8 cellular contexts compared by ENCODE assay signal in the genomic region with DNA sequence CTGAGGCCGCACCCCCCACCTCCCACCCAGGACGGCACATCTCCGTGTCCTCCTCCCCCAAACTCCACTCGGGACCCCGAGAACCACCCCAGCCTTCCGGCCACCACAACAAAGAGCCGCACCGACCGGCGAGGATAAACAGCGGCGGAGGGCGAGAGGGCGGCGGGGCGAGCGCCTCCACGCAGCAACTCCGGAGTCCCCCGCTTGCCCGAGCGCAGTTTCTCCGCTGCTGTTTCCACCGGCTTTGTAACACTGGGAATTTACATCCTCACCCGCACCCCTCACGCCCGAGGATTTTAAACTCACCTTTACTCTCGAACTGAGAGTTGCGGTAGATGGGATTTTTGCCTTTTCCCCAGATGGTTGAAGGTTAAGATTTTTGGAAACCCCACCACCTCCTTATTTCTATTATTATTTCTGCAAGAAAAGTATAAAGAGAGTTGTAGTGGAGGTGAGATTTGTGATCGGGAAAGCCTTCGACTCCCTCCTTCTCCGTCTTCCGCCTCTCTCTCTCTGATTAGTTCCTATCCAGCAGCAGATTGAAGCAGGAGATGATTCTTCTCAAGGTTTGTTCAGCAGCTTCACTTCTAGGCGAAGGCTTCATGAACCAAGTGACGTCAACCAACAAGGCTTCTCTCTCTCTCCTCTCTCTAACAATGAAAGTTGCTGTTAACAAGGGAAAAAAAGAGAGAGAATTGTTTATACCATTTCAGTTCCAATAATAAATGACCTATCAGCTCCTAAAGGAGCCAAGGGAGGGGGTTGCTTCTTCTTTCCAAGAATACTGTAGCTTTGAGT. TPM values are rescaled to one million over a fixed set of nuclear protein-coding genes. Genes with fewer than 3 reads are reported as not detected.
DNase-seq lines count a peak whose midpoint lies in the region; ATAC-seq, FAIRE-seq and TF ChIP-seq lines count a peak whose summit lies in the region.

A gene with protein sequence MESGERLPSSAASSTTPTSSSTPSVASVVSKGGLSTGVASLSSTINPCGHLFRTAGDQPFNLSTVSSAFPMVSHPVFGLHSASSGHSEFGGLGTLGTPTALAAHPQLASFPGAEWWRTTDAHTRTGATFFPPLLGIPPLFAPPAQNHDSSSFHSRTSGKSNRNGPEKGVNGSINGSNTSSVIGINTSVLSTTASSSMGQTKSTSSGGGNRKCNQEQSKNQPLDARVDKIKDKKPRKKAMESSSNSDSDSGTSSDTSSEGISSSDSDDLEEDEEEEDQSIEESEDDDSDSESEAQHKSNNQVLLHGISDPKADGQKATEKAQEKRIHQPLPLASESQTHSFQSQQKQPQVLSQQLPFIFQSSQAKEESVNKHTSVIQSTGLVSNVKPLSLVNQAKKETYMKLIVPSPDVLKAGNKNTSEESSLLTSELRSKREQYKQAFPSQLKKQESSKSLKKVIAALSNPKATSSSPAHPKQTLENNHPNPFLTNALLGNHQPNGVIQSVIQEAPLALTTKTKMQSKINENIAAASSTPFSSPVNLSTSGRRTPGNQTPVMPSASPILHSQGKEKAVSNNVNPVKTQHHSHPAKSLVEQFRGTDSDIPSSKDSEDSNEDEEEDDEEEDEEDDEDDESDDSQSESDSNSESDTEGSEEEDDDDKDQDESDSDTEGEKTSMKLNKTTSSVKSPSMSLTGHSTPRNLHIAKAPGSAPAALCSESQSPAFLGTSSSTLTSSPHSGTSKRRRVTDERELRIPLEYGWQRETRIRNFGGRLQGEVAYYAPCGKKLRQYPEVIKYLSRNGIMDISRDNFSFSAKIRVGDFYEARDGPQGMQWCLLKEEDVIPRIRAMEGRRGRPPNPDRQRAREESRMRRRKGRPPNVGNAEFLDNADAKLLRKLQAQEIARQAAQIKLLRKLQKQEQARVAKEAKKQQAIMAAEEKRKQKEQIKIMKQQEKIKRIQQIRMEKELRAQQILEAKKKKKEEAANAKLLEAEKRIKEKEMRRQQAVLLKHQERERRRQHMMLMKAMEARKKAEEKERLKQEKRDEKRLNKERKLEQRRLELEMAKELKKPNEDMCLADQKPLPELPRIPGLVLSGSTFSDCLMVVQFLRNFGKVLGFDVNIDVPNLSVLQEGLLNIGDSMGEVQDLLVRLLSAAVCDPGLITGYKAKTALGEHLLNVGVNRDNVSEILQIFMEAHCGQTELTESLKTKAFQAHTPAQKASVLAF (N-terminal part only) (minus strand): TSS at position 613 of the 798 bp plus-strand sequence. CDS start 137,829 bp downstream, outside the sequence.

- peak within 1 kb of the TSS; percentile 97 for H3K9ac ChIP-seq in IMR-90 (ENCODE audit: low read depth, low read length)

- H3K14ac ChIP-seq in IMR-90 (replicated peaks; ENCODE audit: low read depth, low read length), result peak within 1 kb of the TSS; percentile 90

- H2BK15ac ChIP-seq in IMR-90 (ENCODE audit: low read depth, low read length), result peak within 1 kb of the TSS; percentile 18; the same call in 2 of the 3 replicates

- dilution Hi-C loops in IMR-90 (cut with HindIII; ENCODE audit: low sequenced_read_pairs, unreplicated experiment), result no loop called here

- H3K27ac ChIP-seq in IMR-90 (ENCODE audit: insufficient read depth, low read length) (peak within 1 kb of the TSS; percentile 98), right atrium auricular region (peak within 1 kb of the TSS; percentile 90 to 99), pancreas (peak within 1 kb of the TSS; percentile 91 to 99 (median 96))

- H3K4ac ChIP-seq in IMR-90 (ENCODE audit: low read depth, low read length), result peak within 1 kb of the TSS; percentile 92

- TF ChIP-seq CTCF in IMR-90 (conservative IDR thresholded peaks at IDR 0.05; ENCODE audit: low read depth, low read length) (no peak), astrocyte of the spinal cord (IDR thresholded peaks at IDR 0.05; ENCODE audit: low read depth, low read length) (no peak), right atrium auricular region (IDR thresholded peaks at IDR 0.05) (no peak), pancreas (IDR thresholded peaks at IDR 0.05) (no peak)

- peaks cover 0 to 11% of the 10 kb centered on the region in 2 experiments; a peak in 2 of 4 replicates for H3K79me1 ChIP-seq in IMR-90 (ENCODE audit: low read depth in 1 of 2, low read length in 2 of 2)

- 0 out of 2 replicates have a peak, but pooled peaks cover 3% of the 10 kb centered on the region for H3K9me1 ChIP-seq in IMR-90 (ENCODE audit: insufficient read depth, low read length)

- no peak for TF ChIP-seq RAD21 in IMR-90 (IDR thresholded peaks at IDR 0.05; ENCODE audit: low read length)

- H3K27me3 ChIP-seq in IMR-90 (ENCODE audit: control insufficient read depth, insufficient read depth, low read length) (no peaks in the 10 kb centered on the region), right atrium auricular region (no peaks in the 10 kb centered on the region), pancreas (no peaks in the 10 kb centered on the region)

- no peaks in the 10 kb centered on the region; the same call in 1 of the 2 replicates for H3K4me1 ChIP-seq in IMR-90 (ENCODE audit: control insufficient read depth, insufficient read depth, low read length)
- H3K4me1 ChIP-seq in right atrium auricular region, result peaks cover 0 to 27% of the 10 kb centered on the region in 2 donors
- H3K4me1 ChIP-seq in pancreas, result peaks cover 16 to 53% (median 33%) of the 10 kb centered on the region in 3 donors

- H2BK120ac ChIP-seq in IMR-90 (ENCODE audit: low read depth, low read length), result peak within 1 kb of the TSS; percentile 52

- H3K36me3 ChIP-seq in IMR-90 (ENCODE audit: control insufficient read depth, insufficient read depth, low read length) (no peaks in the 10 kb centered on the region), right atrium auricular region (no peaks in the 10 kb centered on the region), pancreas (no peaks in the 10 kb centered on the region)

- peak; percentile 88 for FAIRE-seq in pancreas (lab: Jason Lieb, UNC)

- H3K9me3 ChIP-seq in IMR-90 (ENCODE audit: control insufficient read depth, insufficient read depth, low read length) (no peaks in the 10 kb centered on the region), right atrium auricular region (no peaks in the 10 kb centered on the region), pancreas (peaks cover 0 to 2% (median 0%) of the 10 kb centered on the region in 4 donors)

- CTCF ChIA-PET in IMR-90 (lab: Yijun Ruan, JAX), result interaction anchor here (0.6 kb wide), 1 partner anchor 242 kb away, joined by 4 read pairs; no protein-coding TSS in a partner anchor

- peak within 1 kb of the TSS; percentile 88 for H3K4me3 ChIP-seq in IMR-90 (ENCODE audit: insufficient read depth, low read depth, low read length)
- peak within 1 kb of the TSS; percentile 58 for H3K4me3 ChIP-seq in astrocyte of the spinal cord (ENCODE audit: low read depth, low read length)
- peak within 1 kb of the TSS; percentile 58 to 88 for H3K4me3 ChIP-seq in right atrium auricular region
- peak within 1 kb of the TSS; percentile 40 to 73 (median 64) for H3K4me3 ChIP-seq in pancreas

- in situ Hi-C loops in IMR-90 (cut with MboI; ENCODE audit: low sequenced_read_pairs) (no loop called here), astrocyte of the spinal cord (cut with HindIII; ENCODE audit: low sequenced_read_pairs) (no loop called here)

- H3K56ac ChIP-seq in IMR-90 (ENCODE audit: extremely low read depth, insufficient read depth, low read length), result peak within 1 kb of the TSS; percentile 95

- ATAC-seq in GM21576 (IDR thresholded peaks at IDR 0.05; ENCODE audit: unreplicated experiment) (peak; percentile 49), IMR-90 (ENCODE audit: low read depth) (peak; percentile 59), pancreas (peak; percentile 62 to 70 (median 66))

- POLR2A ChIA-PET in IMR-90 (lab: Charles Lee; ENCODE audit: unreplicated experiment), result interaction anchor here (0.6 kb wide), 5 partner anchors 97 to 469 kb away, joined by 3 to 8 read pairs (median 6); no protein-coding TSS in a partner anchor

- H4K91ac ChIP-seq in IMR-90 (ENCODE audit: insufficient read depth, low read depth, low read length), result peak within 1 kb of the TSS; percentile 94

- no peaks in the 10 kb centered on the region for H4K20me1 ChIP-seq in IMR-90 (ENCODE audit: insufficient read depth, low read length)

- H3K4me2 ChIP-seq in IMR-90 (ENCODE audit: low read depth, low read length), result peak within 1 kb of the TSS; percentile 52

- H2AK9ac ChIP-seq in IMR-90 (replicated peaks; ENCODE audit: low read depth, low read length, poor library complexity), result peak within 1 kb of the TSS; percentile 43

- no CpG with 5 or more reads among the region's 35 CpGs for WGBS in IMR-90 (ENCODE audit: extremely low coverage in 2 of 2, insufficient read length in 1 of 2), 2 experiments
- WGBS in pancreas, 2 donors, result 0 to 1% methylated on average over 35 of the region's 35 CpGs

- intact Hi-C loops in IMR-90 (cut with micrococcal nuclease), result loop anchor here (1.0 to 10.0 kb wide), 2 partner anchors 96 to 481 kb away; a partner anchor contains a TSS
- intact Hi-C loops in pancreas (cut with DNase I), result no loop called here

- BruUV-seq in IMR-90 (replicated peaks; lab: Mats Ljungman, UMichigan), result TSS peak; percentile 74

- H2AK5ac ChIP-seq in IMR-90 (ENCODE audit: low read depth, low read length), result 0 out of 2 replicates have a peak within 1 kb of the TSS, but pooled peaks have one; percentile 41

- peak within 1 kb of the TSS; percentile 59 to 76; a peak in 3 of 4 replicates for H4K8ac ChIP-seq in IMR-90 (ENCODE audit: low read depth in 2 of 2, low read length in 2 of 2)

- TF ChIP-seq POLR2A in IMR-90 (IDR thresholded peaks at IDR 0.05; ENCODE audit: low read depth, low read length), result no peak

- peak within 1 kb of the TSS; percentile 88 for H2AFZ ChIP-seq in IMR-90 (replicated peaks; ENCODE audit: low read length, poor library complexity)

- H4K5ac ChIP-seq in IMR-90 (ENCODE audit: low read depth, low read length), result peak within 1 kb of the TSS; percentile 84

- peak; percentile 86 for DNase-seq in ELR (ENCODE audit: low read depth)
- DNase-seq in IMR-90, result peak; percentile 88
- DNase-seq in RPMI7951 (ENCODE audit: low read depth), result peak; percentile 82
- DNase-seq in astrocyte of the spinal cord (ENCODE audit: low read depth, low spot score), result peak; percentile 88
- DNase-seq in right atrium auricular region (ENCODE audit: low spot score), result peak; percentile 69
- peak; percentile 15 to 82 (median 59) for DNase-seq in pancreas
- no peak for DNase-seq in NAMALWA (ENCODE audit: low spot score)

- peak within 1 kb of the TSS; percentile 85 for H3K23ac ChIP-seq in IMR-90 (ENCODE audit: low read depth, low read length)

- peak within 1 kb of the TSS; percentile 10; the same call in 1 of the 2 replicates for H2BK20ac ChIP-seq in IMR-90 (ENCODE audit: low read depth, low read length)

- peak within 1 kb of the TSS; percentile 95 for H2BK5ac ChIP-seq in IMR-90 (ENCODE audit: low read depth, low read length, poor library complexity, severe bottlenecking)

- peak within 1 kb of the TSS; percentile 88 for H3K18ac ChIP-seq in IMR-90 (ENCODE audit: low read depth, low read length)

RNA-seq across cellular contexts. Expression of the gene that starts here (rescaled TPM):
- total RNA-seq in IMR-90 (2012; rRNA removed) (42.1 and 49.7 TPM in 2 replicates), right atrium auricular region (10 to 100 TPM; 40.2 to 47.1 TPM), pancreas (10 to 100 TPM; 22.9 to 52.1 (median 36.0) TPM)
- polyA plus RNA-seq in IMR-90 (2012; rRNA removed) (8.9 and 9.0 TPM in 2 replicates), pancreas (10 to 100 TPM; 14.4 to 15.5 TPM)
- polyA plus RNA-seq in IMR-90 (2012; cell fraction: cytosol; rRNA removed), result 1.9 and 3.0 TPM in 2 replicates
- 2.6 and 23.5 TPM in 2 replicates for polyA plus RNA-seq in IMR-90 (2012; cell fraction: nucleus; rRNA removed; ENCODE audit: low replicate concordance)
- 24.1 and 25.1 TPM in 2 replicates for total RNA-seq in RPMI7951 (2014; rRNA removed; shearing (Covaris generic))
